ENCODE assay signal across 13 cellular contexts in genomic region chr3:175046666-175047065, GRCh38.
DNase-seq lines count a peak whose midpoint lies in the region; ATAC-seq and TF ChIP-seq lines count a peak whose summit lies in the region.
"Had no signal": no experiment of that assay in that cellular context is flagged by ENCODE, and none has a peak within 500 bp of the region (broad histone marks: within the 10 kb centered on the region; RNA-seq: fewer than 3 reads in every experiment).

No MANE protein-coding gene starts in this region.

- H3K4ac ChIP-seq in mesenchymal stem cell (ENCODE audit: low read depth in 1 of 2, low read length in 2 of 2), result no peak overlapping the region

- H3K4me2 ChIP-seq in GM23248 (ENCODE audit: unreplicated experiment), result no peak overlapping the region
- H3K4me2 ChIP-seq in mesenchymal stem cell (ENCODE audit: low read length, poor library complexity, severe bottlenecking), result no peak overlapping the region
- H3K4me2 ChIP-seq: BLaER1 had no signal

- H3F3A ChIP-seq in GM23248 (ENCODE audit: insufficient read depth), result no peaks in the 10 kb centered on the region

- no peak overlapping the region for H3K14ac ChIP-seq in mesenchymal stem cell (ENCODE audit: low read length in 2 of 2)

- no peak overlapping the region for H2BK120ac ChIP-seq in mesenchymal stem cell (ENCODE audit: low read depth, low read length)

- H3K9ac ChIP-seq in GM23248, result no peak overlapping the region
- no peak overlapping the region for H3K9ac ChIP-seq in mesenchymal stem cell (ENCODE audit: low read length)
- H3K9ac ChIP-seq: BLaER1 had no signal

- no peak overlapping the region for H3K4me3 Mint-ChIP-seq in activated T-helper 17 cell treated with anti-CD3 and anti-CD28 coated beads, Interleukin-2, amount 50 U/mL, for 72 hours
- H3K4me3 Mint-ChIP-seq: CD8-positive, alpha-beta memory T cell; IgD-negative memory B cell had no signal

- in situ Hi-C loops in GM23248 (cut with MboI) (no loop called here), HAP-1 (cut with MboI; ENCODE audit: low sequenced_read_pairs) (no loop called here)

- no peak overlapping the region for H2BK15ac ChIP-seq in mesenchymal stem cell (ENCODE audit: low read depth, poor library complexity, severe bottlenecking)

- peak overlapping the region in 1 of 2 experiments; percentile 72 for H3K18ac ChIP-seq in mesenchymal stem cell (ENCODE audit: low read depth in 1 of 2, low read length in 2 of 2)

- H3K79me2 ChIP-seq in GM23248 (ENCODE audit: insufficient read depth), result no peaks in the 10 kb centered on the region

- no peaks in the 10 kb centered on the region for H3K79me1 ChIP-seq in mesenchymal stem cell (replicated peaks; ENCODE audit: low read length, poor library complexity, severe bottlenecking)

- H3K9me2 ChIP-seq in GM23248 (ENCODE audit: insufficient read depth), result no peaks in the 10 kb centered on the region

- no peaks in the 10 kb centered on the region for H3K9me3 ChIP-seq in GM23248 (ENCODE audit: low read depth)
- H3K9me3 ChIP-seq in mesenchymal stem cell (ENCODE audit: control insufficient read depth, low read length), result peaks cover 16% of the 10 kb centered on the region
- H3K9me3 ChIP-seq in HAP-1, result no peaks in the 10 kb centered on the region
- H3K9me3 ChIP-seq: Caco-2 had no signal

- H2AFZ ChIP-seq in GM23248, result 0 out of 2 replicates have a peak overlapping the region, but pooled peaks have one; percentile 25
- H2AFZ ChIP-seq in mesenchymal stem cell (ENCODE audit: low read depth, low read length), result no peak overlapping the region

- H2AK5ac ChIP-seq in mesenchymal stem cell (ENCODE audit: low read length, severe bottlenecking), result no peak overlapping the region

- H3K23ac ChIP-seq in mesenchymal stem cell (ENCODE audit: low read length in 2 of 2), result no peak overlapping the region

- H3K27ac ChIP-seq in GM23248 (no peak overlapping the region), mesenchymal stem cell (ENCODE audit: low read length, poor library complexity, severe bottlenecking) (no peak overlapping the region)
- H3K27ac ChIP-seq: BLaER1 had no signal

- H3K4me1 ChIP-seq in GM23248 (ENCODE audit: insufficient read depth) (no peaks in the 10 kb centered on the region), mesenchymal stem cell (ENCODE audit: control insufficient read depth, insufficient read depth, low read depth, low read length) (no peaks in the 10 kb centered on the region), HAP-1 (no peaks in the 10 kb centered on the region)
- H3K4me1 ChIP-seq: BLaER1, Caco-2 had no signal

- H3K27me3 ChIP-seq in GM23248 (replicated peaks; ENCODE audit: insufficient read depth), result no peaks in the 10 kb centered on the region
- no peaks in the 10 kb centered on the region for H3K27me3 ChIP-seq in mesenchymal stem cell (ENCODE audit: control insufficient read depth in 1 of 2, insufficient read depth in 1 of 2, low read length in 2 of 2)
- no peaks in the 10 kb centered on the region for H3K27me3 ChIP-seq in HAP-1 (ENCODE audit: low read depth)
- H3K27me3 ChIP-seq: BLaER1 had no signal

- no peaks in the 10 kb centered on the region for H4K20me1 ChIP-seq in GM23248 (ENCODE audit: insufficient read depth)
- H4K20me1 ChIP-seq: BLaER1 had no signal

- no peaks in the 10 kb centered on the region for H3K4me1 Mint-ChIP-seq in activated T-helper 17 cell treated with anti-CD3 and anti-CD28 coated beads, Interleukin-2, amount 50 U/mL, for 72 hours
- H3K4me1 Mint-ChIP-seq: CD8-positive, alpha-beta memory T cell had no signal

- H4K91ac ChIP-seq in mesenchymal stem cell (ENCODE audit: low read length), result no peak overlapping the region

- no peak overlapping the region for H2BK5ac ChIP-seq in mesenchymal stem cell (ENCODE audit: low read depth, low read length, poor library complexity, severe bottlenecking)

- peaks cover 3% of the 10 kb centered on the region for H3K9me3 Mint-ChIP-seq in activated T-helper 17 cell treated with anti-CD3 and anti-CD28 coated beads, Interleukin-2, amount 50 U/mL, for 72 hours

- no peak overlapping the region for H4K8ac ChIP-seq in mesenchymal stem cell (ENCODE audit: low read length)

- no peaks in the 10 kb centered on the region for H3K27me3 Mint-ChIP-seq in activated T-helper 17 cell treated with anti-CD3 and anti-CD28 coated beads, Interleukin-2, amount 50 U/mL, for 72 hours
- H3K27me3 Mint-ChIP-seq: CD8-positive, alpha-beta memory T cell; IgD-negative memory B cell had no signal

- H2BK12ac ChIP-seq in mesenchymal stem cell (ENCODE audit: low read length in 2 of 2), result no peak overlapping the region

- H3K4me3 ChIP-seq in GM23248 (no peak overlapping the region), cardiac fibroblast (replicated peaks in 1 of 2; ENCODE audit: low read depth in 2 of 2, low read length in 2 of 2) (no peak overlapping the region), fibroblast of the aortic adventitia (ENCODE audit: low read depth, low read length) (no peak overlapping the region), mesenchymal stem cell (ENCODE audit: insufficient read depth in 1 of 2, low read depth in 1 of 2, low read length in 2 of 2) (no peak overlapping the region), HAP-1 (no peak overlapping the region)
- H3K4me3 ChIP-seq: BLaER1 had no signal

- 58 to 61% methylated on average over 3 of the region's 3 CpGs for WGBS in GM23248 (ENCODE audit: low coverage in 1 of 2, low lambda C conversion rate in 2 of 2, missing lambda C conversion rate in 2 of 2), 2 experiments
- 93% methylated on average over 1 of the region's 3 CpGs for WGBS in mesenchymal stem cell

- H3K36me3 ChIP-seq in GM23248 (ENCODE audit: low read depth) (no peaks in the 10 kb centered on the region), mesenchymal stem cell (ENCODE audit: control insufficient read depth in 1 of 2, insufficient read depth in 2 of 2, low read depth in 1 of 2, low read length in 2 of 2) (no peaks in the 10 kb centered on the region), HAP-1 (replicated peaks) (no peaks in the 10 kb centered on the region)
- H3K36me3 ChIP-seq: BLaER1 had no signal

- H3K36me3 Mint-ChIP-seq in activated T-helper 17 cell treated with anti-CD3 and anti-CD28 coated beads, Interleukin-2, amount 50 U/mL, for 72 hours (ENCODE audit: low read depth), result no peaks in the 10 kb centered on the region
- H3K36me3 Mint-ChIP-seq: CD8-positive, alpha-beta memory T cell; IgD-negative memory B cell had no signal

- no peak overlapping the region for H3K27ac Mint-ChIP-seq in activated T-helper 17 cell treated with anti-CD3 and anti-CD28 coated beads, Interleukin-2, amount 50 U/mL, for 72 hours
- H3K27ac Mint-ChIP-seq: CD8-positive, alpha-beta memory T cell; IgD-negative memory B cell had no signal

- ATAC-seq in activated T-helper 17 cell treated with anti-CD3 and anti-CD28 coated beads, Interleukin-2, amount 50 U/mL, for 72 hours (replicated peaks), result no peak

- TF ChIP-seq CTCF in cardiac fibroblast (IDR thresholded peaks at IDR 0.05; ENCODE audit: low read depth, low read length), result no peak
- no peak for TF ChIP-seq CTCF in fibroblast of the aortic adventitia (IDR thresholded peaks at IDR 0.05; ENCODE audit: insufficient read depth, low read length)

- DNase-seq in GM23248 (peak; percentile 28), cardiac fibroblast (ENCODE audit: low read depth in 2 of 2) (peak; percentile 28 to 29), fibroblast of the aortic adventitia (ENCODE audit: low read depth) (peak; percentile 11), mesenchymal stem cell (peak; percentile 81), DMS53 (lab: John Stamatoyannopoulos, UW) (no peak), AML-193 (lab: John Stamatoyannopoulos, UW) (no peak), HAP-1 (ENCODE audit: low spot score in 2 of 2) (no peak)
- DNase-seq: Caco-2; CD8-positive, alpha-beta memory T cell; GF-D8 had no signal

Comparison
In these comparisons a context has a peak if more than half of its experiments do, and no peak if none do; other contexts are left out.
1. DNase-seq: peak in GM23248 (single experiment), cardiac fibroblast (2 of 2), fibroblast of the aortic adventitia (single experiment) and mesenchymal stem cell (single experiment); none in DMS53 (single experiment), AML-193 (0 of 2) and HAP-1 (0 of 2).